In the genomic region with DNA sequence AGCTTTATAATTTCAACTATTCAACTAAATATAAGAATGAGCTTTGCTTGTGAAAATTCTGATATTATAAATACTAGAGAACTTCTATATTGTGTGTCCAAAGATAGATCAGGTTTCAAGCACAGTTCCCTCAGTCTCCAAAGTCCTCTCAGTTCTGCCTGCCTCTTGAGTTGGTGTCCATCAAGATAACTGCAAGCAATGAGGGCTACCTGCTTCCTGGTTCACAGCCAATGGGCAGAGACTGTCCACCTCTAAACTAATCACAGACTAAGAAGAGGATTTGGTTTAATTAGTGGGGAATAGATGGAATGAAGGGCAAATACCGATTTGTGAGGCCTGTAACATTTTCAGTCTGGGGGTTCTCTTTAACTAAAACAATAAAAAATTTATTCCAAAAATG, we compare ENCODE assay signal across 19 cellular contexts. TPM values are rescaled to one million over a fixed set of nuclear protein-coding genes. Genes with fewer than 3 reads are reported as not detected.
A peak's percentile ranks its signal among the peaks of the same experiment; 100 is the strongest.
DNase-seq lines count a peak whose midpoint lies in the region; ATAC-seq, FAIRE-seq and TF ChIP-seq lines count a peak whose summit lies in the region.
"Had no signal": no experiment of that assay in that cellular context is flagged by ENCODE, and none has a peak within 500 bp of the region (broad histone marks: within the 10 kb centered on the region; RNA-seq: fewer than 3 reads in every experiment).

No MANE protein-coding gene starts in this region.

- H3K36me3 ChIP-seq in psoas muscle (ENCODE audit: insufficient read depth in 1 of 2, low read depth in 1 of 2) (no peaks in the 10 kb centered on the region), left lung (no peaks in the 10 kb centered on the region)
- H3K36me3 ChIP-seq: BLaER1 had no signal

- no peaks in the 10 kb centered on the region for H3K27me3 ChIP-seq in psoas muscle (ENCODE audit: insufficient read depth in 3 of 3, low read length in 2 of 3)
- no peaks in the 10 kb centered on the region for H3K27me3 ChIP-seq in left lung
- H3K27me3 ChIP-seq: BLaER1 had no signal

- CTCF ChIA-PET in A549 (lab: Yijun Ruan, JAX): interaction anchor here (0.8 to 1.5 kb wide), 2 partner anchors 27 to 44 kb away, joined by 3 read pairs; no protein-coding TSS in a partner anchor

- H3K4me3 ChIP-seq in A549: no peak overlapping the region
- no peak overlapping the region for H3K4me3 ChIP-seq in psoas muscle
- no peak overlapping the region for H3K4me3 ChIP-seq in left lung
- H3K4me3 ChIP-seq: BLaER1, GM23338 had no signal

- DNase-seq in DMS53 (lab: John Stamatoyannopoulos, UW): peak; percentile 32
- DNase-seq in DMS53 treated with DMSO at 0.1 percent for 48 hours (lab: John Stamatoyannopoulos, UW; ENCODE audit: unreplicated experiment): no peak
- no peak for DNase-seq in A549 (ENCODE audit: low read depth in 1 of 2, low spot score in 1 of 2)
- peak; percentile 20 for DNase-seq in OCI-M1 (lab: John Stamatoyannopoulos, UW)
- DNase-seq in psoas muscle: no peak
- no peak for DNase-seq in left lung
- DNase-seq: Calu3; CD4-positive, alpha-beta memory T cell; HCEC 1CT; KG1 had no signal

- intact Hi-C loops in psoas muscle (cut with DNase I) (no loop called here), left lung (cut with DNase I) (no loop called here)

- TF ChIP-seq EP300 in A549 (IDR thresholded peaks at IDR 0.05): no peak

- H3K4me1 ChIP-seq in A549: peaks cover 43% of the 10 kb centered on the region
- H3K4me1 ChIP-seq in psoas muscle: peaks cover 10% of the 10 kb centered on the region
- H3K4me1 ChIP-seq in left lung: peaks cover 0 to 9% of the 10 kb centered on the region in 2 donors
- H3K4me1 ChIP-seq: BLaER1 had no signal

- no peak for FAIRE-seq in A549 (lab: Jason Lieb, UNC)
- FAIRE-seq: G401.6, GM12892, GM18507, H54, HTR-8/SVneo had no signal

- H3K27ac ChIP-seq in A549: peak overlapping the region; percentile 80 to 97
- peak overlapping the region; percentile 31 for H3K27ac ChIP-seq in psoas muscle
- no peak overlapping the region for H3K27ac ChIP-seq in left lung
- H3K27ac ChIP-seq: 22Rv1, BLaER1 had no signal

- H3K9me3 ChIP-seq in A549 (no peaks in the 10 kb centered on the region), psoas muscle (no peaks in the 10 kb centered on the region), left lung (no peaks in the 10 kb centered on the region)
- H3K9me3 ChIP-seq: BLaER1 had no signal

- ATAC-seq in A549 (no peak), psoas muscle (no peak), left lung (no peak), GM18519 (IDR thresholded peaks at IDR 0.05; ENCODE audit: low FRiP score, unreplicated experiment) (no peak)
- ATAC-seq: GM23338 had no signal

- TF ChIP-seq CTCF in A549 (IDR thresholded peaks at IDR 0.05) (no peak), psoas muscle (IDR thresholded peaks at IDR 0.05) (no peak), left lung (IDR thresholded peaks at IDR 0.05) (no peak)

- POLR2A ChIA-PET in A549 (lab: Yijun Ruan, JAX): interaction anchor here (1.1 kb wide), 1 partner anchor 89 kb away, joined by 3 read pairs; no protein-coding TSS in a partner anchor

- TF ChIP-seq RAD21 in A549 (conservative IDR thresholded peaks at IDR 0.05 in 1 of 2, IDR thresholded peaks at IDR 0.05 in 1 of 2): no peak

- 52% methylated on average over 1 of the region's 1 CpG for WGBS in A549 (ENCODE audit: missing lambda C conversion rate)
- 80 to 91% (median 82%) methylated on average over 1 of the region's 1 CpG for WGBS in psoas muscle, 3 donors

- no peak for TF ChIP-seq POLR2A in A549 (IDR thresholded peaks at IDR 0.05; ENCODE audit: low read length)

- H3K4me2 ChIP-seq in A549: peak overlapping the region; percentile 93
- H3K4me2 ChIP-seq: BLaER1, GM23338 had no signal

TF ChIP-seq in A549, 52 proteins besides CTCF, POLR2A, EP300 and RAD21:
- no peak for TF ChIP-seq ZC3H11A (IDR thresholded peaks at IDR 0.05)
- no peak for TF ChIP-seq POLR2AphosphoS2 (conservative IDR thresholded peaks at IDR 0.05; ENCODE audit: low read length)
- TF ChIP-seq TFCP2L1 (CRISPR knock-in tag; IDR thresholded peaks at IDR 0.05): no peak
- TF ChIP-seq CEBPB (IDR thresholded peaks at IDR 0.05): no peak
- TF ChIP-seq CHD4 (IDR thresholded peaks at IDR 0.05; ENCODE audit: borderline replicate concordance): no peak
- TF ChIP-seq ELK1 (IDR thresholded peaks at IDR 0.05; ENCODE audit: low read depth, low read length): no peak
- TF ChIP-seq USF2 (IDR thresholded peaks at IDR 0.05): no peak
- no peak for TF ChIP-seq HOXB13 (CRISPR knock-in tag; IDR thresholded peaks at IDR 0.05; ENCODE audit: low read depth)
- TF ChIP-seq, protein P1, sequence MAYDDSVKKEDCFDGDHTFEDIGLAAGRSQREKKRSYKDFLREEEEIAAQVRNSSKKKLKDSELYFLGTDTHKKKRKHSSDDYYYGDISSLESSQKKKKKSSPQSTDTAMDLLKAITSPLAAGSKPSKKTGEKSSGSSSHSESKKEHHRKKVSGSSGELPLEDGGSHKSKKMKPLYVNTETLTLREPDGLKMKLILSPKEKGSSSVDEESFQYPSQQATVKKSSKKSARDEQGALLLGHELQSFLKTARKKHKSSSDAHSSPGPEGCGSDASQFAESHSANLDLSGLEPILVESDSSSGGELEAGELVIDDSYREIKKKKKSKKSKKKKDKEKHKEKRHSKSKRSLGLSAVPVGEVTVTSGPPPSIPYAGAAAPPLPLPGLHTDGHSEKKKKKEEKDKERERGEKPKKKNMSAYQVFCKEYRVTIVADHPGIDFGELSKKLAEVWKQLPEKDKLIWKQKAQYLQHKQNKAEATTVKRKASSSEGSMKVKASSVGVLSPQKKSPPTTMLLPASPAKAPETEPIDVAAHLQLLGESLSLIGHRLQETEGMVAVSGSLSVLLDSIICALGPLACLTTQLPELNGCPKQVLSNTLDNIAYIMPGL (CRISPR knock-in tag; IDR thresholded peaks at IDR 0.05; ENCODE audit: borderline replicate concordance): no peak

RNA-seq across cellular contexts. Expression of gene PTP4A1, which starts 41.3 kb away (rescaled TPM):
- polyA plus RNA-seq in A549 (2011; rRNA removed) (220 and 333 TPM in 2 replicates), A549 (2017; fragmentation: RNase III; extraction: RNeasy Plus Mini Kit Qiagen cat#74134 plus additional on column Dnase treatment) (152 to 179 TPM (median 166 TPM) in 3 replicates), psoas muscle (100 to 1,000 TPM; 113 to 159 (median 151) TPM)
- polyA plus RNA-seq in A549 (2012; cell fraction: cytosol; rRNA removed): 29.5 and 36.6 TPM in 2 replicates
- polyA plus RNA-seq in A549 (2012; cell fraction: nucleus; rRNA removed): 3.5 and 15.9 TPM in 2 replicates
- 95.2 and 105 TPM in 2 replicates for polyA minus RNA-seq in A549 (2011; rRNA and poly(A)+ RNA removed)
- total RNA-seq in psoas muscle (100 to 1,000 TPM; 153 to 202 (median 184) TPM), left lung (100 to 1,000 TPM in 1 of 2 donors, 10 to 100 TPM in 1; 85.6 to 119 TPM)

Comparison
In these comparisons a context has a peak if more than half of its experiments do, and no peak if none do; other contexts are left out.
1. DNase-seq: peak in DMS53 (single experiment) and OCI-M1 (single experiment); none in DMS53 treated with DMSO at 0.1 percent for 48 hours (single experiment), A549 (0 of 2), psoas muscle (0 of 2) and left lung (0 of 2).
2. H3K27ac ChIP-seq: peak in A549 (2 of 2) and psoas muscle (single experiment); none in left lung (0 of 2).